In genomic region chr16:88803264-88803987, GRCh38 we compare ENCODE assay signal across 8 cellular contexts. TPM values are rescaled to one million over a fixed set of nuclear protein-coding genes. Genes with fewer than 3 reads are reported as not detected.
DNase-seq lines count a peak whose midpoint lies in the region; ATAC-seq and TF ChIP-seq lines count a peak whose summit lies in the region.

Gene CDT1, plus strand, starts transcription at chr16:88803789. Its CDS starts 43 bp downstream, at chr16:88803832.

- H3K4me2 ChIP-seq in neural cell (ENCODE audit: low read length): no peak within 1 kb of the TSS

- no peaks in the 10 kb centered on the region for H3F3A ChIP-seq in neural cell (ENCODE audit: insufficient read depth, low read length, poor library complexity, severe bottlenecking)

- no peak for TF ChIP-seq POLR2A in stomach (IDR thresholded peaks at IDR 0.05)

- H3K9ac ChIP-seq in neural cell (ENCODE audit: low read length): peak within 1 kb of the TSS; percentile 61

- TF ChIP-seq EP300 in neural cell (conservative IDR thresholded peaks at IDR 0.05; ENCODE audit: poor library complexity, severe bottlenecking): peak; percentile 45
- TF ChIP-seq EP300 in stomach (IDR thresholded peaks at IDR 0.05): no peak

- 0 to 1% (median 0%) methylated on average over 55 to 96 of the region's 98 CpGs for whole genome bisulfite sequencing in stomach, 5 donors

- intact Hi-C loops in CD14-positive monocyte (cut with micrococcal nuclease): loop anchor here in 1 of 2 donors (1.0 kb wide), 1 partner anchor 9 kb away; no protein-coding TSS in a partner anchor
- intact Hi-C loops in stomach (cut with DNase I; ENCODE audit: low total_unique reads): no loop called here

- peak; percentile 28 for TF ChIP-seq RAD21 in neural cell (conservative IDR thresholded peaks at IDR 0.05)

- H3K36me3 ChIP-seq in neural cell (ENCODE audit: insufficient read depth, low read length) (no peaks in the 10 kb centered on the region), stomach (peaks cover 0 to 16% (median 10%) of the 10 kb centered on the region in 4 donors)

- H3K4me1 ChIP-seq in stomach: peaks cover 15 to 33% (median 31%) of the 10 kb centered on the region in 4 donors

- DNase-seq in CD14-positive monocyte (ENCODE audit: low spot score) (no peak), KBM-7 (peak; percentile 86), SHP77 treated with DMSO at 0.1 percent for 48 hours (lab: John Stamatoyannopoulos, UW) (peak; percentile 60), fibroblast of villous mesenchyme (ENCODE audit: low read depth) (peak; percentile 74), stomach (peak; percentile 88)
- DNase-seq in activated effector memory CD4-positive, alpha-beta T cell treated with Interleukin-2 at 50 U/mL for 16 hours: peak; percentile 78

- peak; percentile 42 for ATAC-seq in GM19468 (IDR thresholded peaks at IDR 0.05; ENCODE audit: extremely low read depth, unreplicated experiment)

- H2AFZ ChIP-seq in neural cell (ENCODE audit: low read depth, low read length): peak within 1 kb of the TSS; percentile 69

- no peaks in the 10 kb centered on the region for H3K27me3 ChIP-seq in neural cell (ENCODE audit: insufficient read depth, low read depth, low read length)
- peaks cover 0 to 10% (median 5%) of the 10 kb centered on the region in 3 donors for H3K27me3 ChIP-seq in stomach

- H3K4me3 ChIP-seq in fibroblast of villous mesenchyme (ENCODE audit: low read depth, low read length) (peak within 1 kb of the TSS; percentile 69), neural cell (ENCODE audit: low read length) (peak within 1 kb of the TSS; percentile 70), stomach (peak within 1 kb of the TSS; percentile 55 to 83 (median 71))

- H3K79me2 ChIP-seq in neural cell (replicated peaks; ENCODE audit: insufficient read depth, low read length): peaks cover 7% of the 10 kb centered on the region

- no peaks in the 10 kb centered on the region for H4K20me1 ChIP-seq in neural cell (ENCODE audit: insufficient read depth)

- H3K27me3 Mint-ChIP-seq in CD14-positive monocyte (ENCODE audit: low read depth in 3 of 3): no peaks in the 10 kb centered on the region

- peak within 1 kb of the TSS; percentile 72 to 80 for H3K4me3 Mint-ChIP-seq in CD14-positive monocyte

- H3K27ac Mint-ChIP-seq in CD14-positive monocyte: peak within 1 kb of the TSS; percentile 54 to 89 (median 85)

- H3K9me2 ChIP-seq in neural cell (ENCODE audit: insufficient read depth, low read length): no peaks in the 10 kb centered on the region

- in situ Hi-C loops in KBM-7 (cut with MboI; ENCODE audit: low pct_unique_long_range_greater_than_20kb, low sequenced_read_pairs): no loop called here

- H3K9me3 Mint-ChIP-seq in CD14-positive monocyte: peaks cover 0 to 5% (median 0%) of the 10 kb centered on the region in 7 donors

- H3K4me1 Mint-ChIP-seq in CD14-positive monocyte: peaks cover 32% of the 10 kb centered on the region

- TF ChIP-seq CTCF in CD14-positive monocyte (IDR thresholded peaks at IDR 0.05) (no peak), fibroblast of villous mesenchyme (IDR thresholded peaks at IDR 0.05; ENCODE audit: insufficient read depth, low read depth, low read length) (no peak), neural cell (IDR thresholded peaks at IDR 0.05; ENCODE audit: poor library complexity, severe bottlenecking) (no peak), stomach (IDR thresholded peaks at IDR 0.05) (no peak)

- H3K9me3 ChIP-seq in neural cell (ENCODE audit: low read length) (no peaks in the 10 kb centered on the region), stomach (no peaks in the 10 kb centered on the region)

- H3K27ac ChIP-seq in neural cell (ENCODE audit: low read length) (peak within 1 kb of the TSS; percentile 19), stomach (peak within 1 kb of the TSS; percentile 60 to 87 (median 78))

- peaks cover 7 to 15% of the 10 kb centered on the region in 2 donors for H3K36me3 Mint-ChIP-seq in CD14-positive monocyte

TF ChIP-seq in neural cell, 6 proteins besides CTCF, POLR2A, EP300 and RAD21:
- TF ChIP-seq SMC3 (conservative IDR thresholded peaks at IDR 0.05; ENCODE audit: poor library complexity) (peak; percentile 34), POLR2AphosphoS5 (IDR thresholded peaks at IDR 0.05) (peak; percentile 85), REST (IDR thresholded peaks at IDR 0.05; ENCODE audit: borderline replicate concordance) (no peak), MXI1 (conservative IDR thresholded peaks at IDR 0.05; ENCODE audit: poor library complexity, severe bottlenecking) (peak; percentile 88)

RNA-seq across cellular contexts. Expression of gene CDT1, which starts in this region (rescaled TPM):
- polyA plus RNA-seq in CD14-positive monocyte (under 1 TPM; 0.07 to 0.24 TPM), neural cell (1.0 and 5.2 TPM in 2 replicates), stomach (1 to 10 TPM; 3.2 to 5.2 (median 4.1) TPM)
- total RNA-seq in fibroblast of villous mesenchyme (7.8 and 12.6 TPM in 2 replicates), stomach (100 to 1,000 TPM in 1 of 5 donors, 10 to 100 TPM in 1, 1 to 10 TPM in 3; 1.5 to 147 (median 8.7) TPM)
- polyA minus RNA-seq in neural cell: 1.5 and 10.5 TPM in 2 replicates
